Comparison of ENCODE assay signal across 9 cellular contexts in genomic region chr18:68542818-68543217, GRCh38.
"Had no signal": no experiment of that assay in that cellular context is flagged by ENCODE, and none has a peak within 500 bp of the region (broad histone marks: within the 10 kb centered on the region; RNA-seq: fewer than 3 reads in every experiment).

No MANE protein-coding gene starts in this region.

- H3K9me3 ChIP-seq: HAP-1 had no signal

- H3K27ac ChIP-seq: HL-60, KMS-11 had no signal

- DNase-seq: GOT3, H7, HFFc6, KBM-7 had no signal

- H3K4me3 ChIP-seq: HAP-1 had no signal

- H3K36me3 ChIP-seq: HAP-1 had no signal

- H3K4me2 ChIP-seq: KMS-11 had no signal

- ATAC-seq: HCT116, HepG2 had no signal

- H3K9ac ChIP-seq: KMS-11 had no signal
